In the genomic region with DNA sequence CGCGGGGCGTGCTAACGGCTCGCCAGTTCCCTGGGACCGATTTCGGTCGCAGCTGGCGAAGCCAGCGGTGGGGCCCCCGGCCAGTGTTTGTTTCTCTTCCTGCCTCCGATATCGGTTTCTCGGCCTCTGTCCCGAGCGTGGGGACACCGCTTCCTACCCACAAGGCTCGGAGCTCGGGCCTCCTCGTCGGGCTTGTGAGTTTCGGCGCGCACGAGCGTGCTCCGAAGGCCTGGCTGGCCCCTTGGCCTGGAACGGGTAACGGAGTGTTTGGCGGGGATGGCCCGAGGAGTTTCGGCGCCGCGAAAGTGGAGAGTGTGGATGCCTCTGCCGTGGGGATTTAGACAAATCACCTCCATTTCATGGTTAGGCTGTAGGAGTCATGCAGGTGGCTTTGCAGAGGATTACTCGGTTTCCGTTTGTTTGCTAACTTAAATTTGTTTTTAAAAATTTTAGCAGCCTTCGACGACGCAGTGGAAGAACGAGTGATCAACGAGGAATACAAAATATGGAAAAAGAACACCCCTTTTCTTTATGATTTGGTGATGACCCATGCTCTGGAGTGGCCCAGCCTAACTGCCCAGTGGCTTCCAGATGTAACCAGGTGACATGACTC, we compare ENCODE assay signal across 8 cellular contexts. TPM values are rescaled to one million over a fixed set of nuclear protein-coding genes. Genes with fewer than 3 reads are reported as not detected.
DNase-seq lines count a peak whose midpoint lies in the region; ATAC-seq and TF ChIP-seq lines count a peak whose summit lies in the region.

No MANE protein-coding gene starts in this region.

- no peaks in the 10 kb centered on the region for H4K20me1 ChIP-seq in mammary epithelial cell (ENCODE audit: insufficient read depth, low read length)

- in situ Hi-C loops in mammary epithelial cell (cut with MboI; ENCODE audit: low sequenced_read_pairs in 2 of 2) = no loop called here

- peaks cover 88% of the 10 kb centered on the region for H3K79me2 ChIP-seq in mammary epithelial cell (ENCODE audit: insufficient read depth, low read length)

- H3K27ac ChIP-seq in HUES6 (ENCODE audit: low read depth, low read length) = peak overlapping the region; percentile 97
- peak overlapping the region; percentile 99 for H3K27ac ChIP-seq in mammary epithelial cell (ENCODE audit: insufficient read depth, low read depth, low read length)
- H3K27ac ChIP-seq in right lobe of liver = peak overlapping the region; percentile 75 to 100 (median 98)
- H3K27ac ChIP-seq in upper lobe of right lung = peak overlapping the region; percentile 98

- 2% methylated on average over 31 of the region's 43 CpGs for WGBS in mammary epithelial cell (ENCODE audit: low coverage, missing lambda C conversion rate)
- WGBS in right lobe of liver (ENCODE audit: insufficient coverage, low coverage, low lambda C conversion rate, missing lambda C conversion rate) = under 1% methylated on average over 17 of the region's 43 CpGs

- dilution Hi-C loops in mammary epithelial cell (cut with HindIII; ENCODE audit: low sequenced_read_pairs) = loop anchor here (5.0 kb wide), 1 partner anchor 56 kb away; no protein-coding TSS in a partner anchor

- peak; percentile 21 for DNase-seq in stimulated activated CD8-positive, alpha-beta memory T cell treated with anti-CD3 and anti-CD28 coated beads, Interleukin-7, amount 100 ng/mL, for 24 hours (ENCODE audit: low read depth)
- no peak for DNase-seq in stimulated activated CD8-positive, alpha-beta memory T cell treated with anti-CD3 and anti-CD28 coated beads, Interleukin-4, amount 100 ng/mL, for 48 hours
- DNase-seq in mammary epithelial cell (no peak), right lobe of liver (no peak), upper lobe of right lung (no peak), erythroblast (lab: John Stamatoyannopoulos, UW) (no peak), ecto neural progenitor cell (ENCODE audit: low spot score) (no peak)

- H3K4me1 ChIP-seq in HUES6 (ENCODE audit: control insufficient read depth, insufficient read depth, low read length) = peaks cover 15% of the 10 kb centered on the region
- peaks cover 20% of the 10 kb centered on the region for H3K4me1 ChIP-seq in mammary epithelial cell (ENCODE audit: insufficient read depth, low read length)
- H3K4me1 ChIP-seq in right lobe of liver = peaks cover 0 to 36% (median 5%) of the 10 kb centered on the region in 4 donors
- peaks cover 38% of the 10 kb centered on the region for H3K4me1 ChIP-seq in upper lobe of right lung

- H3K4me2 ChIP-seq in mammary epithelial cell (ENCODE audit: insufficient read depth, low read depth, low read length) = peak overlapping the region; percentile 99

- ATAC-seq in right lobe of liver (peak in 2 of 4 donors; percentile 17 to 24), upper lobe of right lung (peak; percentile 8)

- CTCF ChIA-PET in mammary epithelial cell (lab: Charles Lee; ENCODE audit: low non-redundant PET) = interaction anchor here (0.6 to 0.7 kb wide), 2 partner anchors 40 to 172 kb away, joined by 3 read pairs; no protein-coding TSS in a partner anchor

- H3K36me3 ChIP-seq in HUES6 (ENCODE audit: control insufficient read depth, insufficient read depth, low read length) (peaks cover 55% of the 10 kb centered on the region), mammary epithelial cell (ENCODE audit: insufficient read depth, low read length) (peaks cover 13% of the 10 kb centered on the region), right lobe of liver (peaks cover 0 to 32% (median 5%) of the 10 kb centered on the region in 4 donors), upper lobe of right lung (peaks cover 39% of the 10 kb centered on the region)

- TF ChIP-seq POLR2A in right lobe of liver (IDR thresholded peaks at IDR 0.05) (no peak), erythroblast (IDR thresholded peaks at IDR 0.05; ENCODE audit: low read length) (no peak)

- H3K27me3 ChIP-seq in HUES6 (ENCODE audit: control insufficient read depth, insufficient read depth, low read length) (no peaks in the 10 kb centered on the region), mammary epithelial cell (ENCODE audit: insufficient read depth, low read length) (no peaks in the 10 kb centered on the region), right lobe of liver (no peaks in the 10 kb centered on the region), upper lobe of right lung (no peaks in the 10 kb centered on the region)

- no TSS peak for BruUV-seq in mammary epithelial cell (replicated peaks; lab: Mats Ljungman, UMichigan)

- H3K4me3 ChIP-seq in HUES6 (ENCODE audit: low read depth, low read length) (peak overlapping the region; percentile 93), mammary epithelial cell (replicated peaks in 1 of 3; ENCODE audit: insufficient read depth in 1 of 3, low read depth in 2 of 3, low read length in 3 of 3) (peak overlapping the region; percentile 94 to 96 (median 96)), right lobe of liver (peak overlapping the region; percentile 69 to 94 (median 76)), upper lobe of right lung (peak overlapping the region; percentile 86)

- H3K9me3 ChIP-seq in HUES6 (ENCODE audit: control insufficient read depth, insufficient read depth, low read depth, low read length) (peaks cover 4% of the 10 kb centered on the region; the same call in 1 of the 2 replicates), mammary epithelial cell (replicated peaks; ENCODE audit: insufficient read depth, low read length) (no peaks in the 10 kb centered on the region), right lobe of liver (no peaks in the 10 kb centered on the region), upper lobe of right lung (no peaks in the 10 kb centered on the region)

- peak overlapping the region; percentile 95 for H2AFZ ChIP-seq in mammary epithelial cell (ENCODE audit: low read depth, low read length)

- intact Hi-C loops in mammary epithelial cell (cut with micrococcal nuclease) = loop anchor here (2.0 to 5.0 kb wide), 3 partner anchors 121 to 249 kb away; no protein-coding TSS in a partner anchor
- intact Hi-C loops in right lobe of liver (cut with DNase I) = no loop called here
- intact Hi-C loops in upper lobe of right lung (cut with DNase I) = no loop called here

- TF ChIP-seq CTCF in mammary epithelial cell (conservative IDR thresholded peaks at IDR 0.05 in 1 of 2, IDR thresholded peaks at IDR 0.05 in 1 of 2; ENCODE audit: extremely low read depth in 1 of 2, insufficient read depth in 1 of 2, low read depth in 1 of 2, low read length in 2 of 2) = no peak
- no peak for TF ChIP-seq CTCF in right lobe of liver (IDR thresholded peaks at IDR 0.05)
- no peak for TF ChIP-seq CTCF in upper lobe of right lung (IDR thresholded peaks at IDR 0.05)

- H3K9ac ChIP-seq in HUES6 (ENCODE audit: low read length) = peak overlapping the region; percentile 100
- peak overlapping the region; percentile 92 for H3K9ac ChIP-seq in mammary epithelial cell (ENCODE audit: insufficient read depth, low read length)

RNA-seq across cellular contexts. Expression of a gene that starts 0.6 kb away (rescaled TPM):
- total RNA-seq in mammary epithelial cell = 100 to 1,000 TPM; 108 to 110 TPM
- 67.5 TPM for polyA plus RNA-seq in mammary epithelial cell
- polyA minus RNA-seq in mammary epithelial cell = 98.9 TPM
- total RNA-seq in right lobe of liver = 10 to 100 TPM; 50.1 to 66.1 (median 58.8) TPM
- 156 TPM for total RNA-seq in upper lobe of right lung

RNA-seq across cellular contexts. Expression of a gene that starts 1.2 kb away (rescaled TPM):
- total RNA-seq in mammary epithelial cell (10 to 100 TPM; 17.0 to 42.8 TPM), right lobe of liver (10 to 100 TPM; 14.1 to 27.6 (median 19.6) TPM), upper lobe of right lung (47.8 TPM)
- 43.5 TPM for polyA plus RNA-seq in mammary epithelial cell
- polyA minus RNA-seq in mammary epithelial cell = 13.2 TPM

RNA-seq across cellular contexts. Expression of a gene that starts 51.0 kb away (rescaled TPM):
- 10 to 100 TPM in 1 of 2 donors, 1 to 10 TPM in 1; 9.2 to 60.0 TPM for total RNA-seq in mammary epithelial cell
- 7.6 TPM for polyA plus RNA-seq in mammary epithelial cell
- 7.9 TPM for polyA minus RNA-seq in mammary epithelial cell
- total RNA-seq in right lobe of liver = 1 to 10 TPM in 1 of 6 experiments, under 1 TPM in 5; 0.29 to 2.1 (median 0.44) TPM
- 16.9 TPM for total RNA-seq in upper lobe of right lung
